11 cellular contexts compared by ENCODE assay signal in genomic region chr12:591167-591570, GRCh38.
A peak's percentile ranks its signal among the peaks of the same experiment; 100 is the strongest.
DNase-seq lines count a peak whose midpoint lies in the region; ATAC-seq and TF ChIP-seq lines count a peak whose summit lies in the region.
"Had no signal": no experiment of that assay in that cellular context is flagged by ENCODE, and none has a peak within 500 bp of the region (broad histone marks: within the 10 kb centered on the region; RNA-seq: fewer than 3 reads in every experiment).

No MANE protein-coding gene starts in this region.

- no peak for TF ChIP-seq POLR2A in erythroblast (IDR thresholded peaks at IDR 0.05; ENCODE audit: low read length)
- no peak for TF ChIP-seq POLR2A in spleen (IDR thresholded peaks at IDR 0.05)

- H3K27ac Mint-ChIP-seq in CD4-positive, alpha-beta T cell, result no peak overlapping the region
- H3K27ac Mint-ChIP-seq in naive thymus-derived CD4-positive, alpha-beta T cell, result no peak overlapping the region
- H3K27ac Mint-ChIP-seq: activated naive CD8-positive, alpha-beta T cell treated with anti-CD3 and anti-CD28 coated beads, Interleukin-2, amount 10 ng/mL, durations not matched to agents 7 days and 5 days had no signal

- no peaks in the 10 kb centered on the region for H3K4me1 ChIP-seq in naive thymus-derived CD4-positive, alpha-beta T cell (ENCODE audit: control insufficient read depth in 2 of 2, insufficient read depth in 2 of 2, low read length in 2 of 2)
- H3K4me1 ChIP-seq in spleen, result peaks cover 0 to 31% (median 4%) of the 10 kb centered on the region in 6 donors

- no peaks in the 10 kb centered on the region for H3K9me3 Mint-ChIP-seq in CD4-positive, alpha-beta T cell
- H3K9me3 Mint-ChIP-seq in naive thymus-derived CD4-positive, alpha-beta T cell, result peaks cover 0 to 9% (median 0%) of the 10 kb centered on the region in 11 donors

- H3K27ac ChIP-seq in CD4-positive, alpha-beta T cell (ENCODE audit: low read depth, low read length), result no peak overlapping the region
- H3K27ac ChIP-seq in naive thymus-derived CD4-positive, alpha-beta T cell (ENCODE audit: low read depth, low read length), result no peak overlapping the region
- peak overlapping the region in 2 of 8 donors; percentile 10 to 45 for H3K27ac ChIP-seq in spleen
- H3K27ac ChIP-seq: C4-2B had no signal

- H3K4me3 ChIP-seq in naive thymus-derived CD4-positive, alpha-beta T cell (ENCODE audit: low read length), result no peak overlapping the region
- no peak overlapping the region for H3K4me3 ChIP-seq in spleen

- no peaks in the 10 kb centered on the region for H3K36me3 ChIP-seq in naive thymus-derived CD4-positive, alpha-beta T cell (ENCODE audit: control insufficient read depth in 2 of 3, insufficient read depth in 3 of 3, low read length in 3 of 3)
- no peaks in the 10 kb centered on the region for H3K36me3 ChIP-seq in spleen

- intact Hi-C loops in CD4-positive, alpha-beta T cell (cut with DNase I, micrococcal nuclease), result no loop called here
- intact Hi-C loops in naive thymus-derived CD4-positive, alpha-beta T cell (cut with micrococcal nuclease), result no loop called here
- intact Hi-C loops in spleen (cut with DNase I; ENCODE audit: low total_unique reads), result no loop called here

- 50 to 64% (median 60%) methylated on average over 2 to 4 of the region's 4 CpGs for WGBS in spleen, 5 donors

- H3K27me3 ChIP-seq in CD4-positive, alpha-beta T cell (ENCODE audit: control insufficient read depth, insufficient read depth, low read length), result no peaks in the 10 kb centered on the region
- H3K27me3 ChIP-seq in naive thymus-derived CD4-positive, alpha-beta T cell (ENCODE audit: control insufficient read depth in 2 of 2, insufficient read depth in 2 of 2, low read length in 2 of 2), result no peaks in the 10 kb centered on the region
- no peaks in the 10 kb centered on the region for H3K27me3 ChIP-seq in spleen (replicated peaks in 1 of 7)

- CTCF ChIA-PET in CD4-positive, alpha-beta T cell (lab: Charles Lee), result no interaction called here
- CTCF ChIA-PET in naive thymus-derived CD4-positive, alpha-beta T cell (lab: Charles Lee), result no interaction called here

- ATAC-seq in CD4-positive, alpha-beta T cell (ENCODE audit: poor library complexity), result peak; percentile 43
- peak; percentile 61 for ATAC-seq in naive thymus-derived CD4-positive, alpha-beta T cell
- ATAC-seq in GM19467 (IDR thresholded peaks at IDR 0.05; ENCODE audit: unreplicated experiment), result no peak

- POLR2A ChIA-PET in CD4-positive, alpha-beta T cell (lab: Charles Lee), result no interaction called here
- POLR2A ChIA-PET in naive thymus-derived CD4-positive, alpha-beta T cell (lab: Charles Lee), result no interaction called here

- H3K36me3 Mint-ChIP-seq in CD4-positive, alpha-beta T cell (ENCODE audit: low read depth), result no peaks in the 10 kb centered on the region
- H3K36me3 Mint-ChIP-seq in naive thymus-derived CD4-positive, alpha-beta T cell, result peaks cover 0 to 13% (median 0%) of the 10 kb centered on the region in 5 donors

- no peaks in the 10 kb centered on the region for H3K4me1 Mint-ChIP-seq in CD4-positive, alpha-beta T cell (ENCODE audit: low read depth)
- H3K4me1 Mint-ChIP-seq in naive thymus-derived CD4-positive, alpha-beta T cell, result peaks cover 0 to 7% (median 0%) of the 10 kb centered on the region in 7 donors
- H3K4me1 Mint-ChIP-seq: activated naive CD8-positive, alpha-beta T cell treated with anti-CD3 and anti-CD28 coated beads, Interleukin-2, amount 10 ng/mL, durations not matched to agents 7 days and 5 days had no signal

- no peaks in the 10 kb centered on the region for H3K27me3 Mint-ChIP-seq in CD4-positive, alpha-beta T cell
- peaks cover 0 to 6% (median 0%) of the 10 kb centered on the region in 5 donors for H3K27me3 Mint-ChIP-seq in naive thymus-derived CD4-positive, alpha-beta T cell

- TF ChIP-seq CTCF in CD4-positive, alpha-beta T cell (IDR thresholded peaks at IDR 0.05), result no peak
- TF ChIP-seq CTCF in spleen (IDR thresholded peaks at IDR 0.05 in 8 of 11, conservative IDR thresholded peaks at IDR 0.05 in 3 of 11), result peak in 5 of 11 experiments; percentile 13 to 28 (median 20)

- no peaks in the 10 kb centered on the region for H3K9me3 ChIP-seq in CD4-positive, alpha-beta T cell (ENCODE audit: control insufficient read depth, low read length)
- H3K9me3 ChIP-seq in naive thymus-derived CD4-positive, alpha-beta T cell (ENCODE audit: control insufficient read depth in 2 of 3, low read length in 3 of 3), result no peaks in the 10 kb centered on the region
- peaks cover 0 to 5% (median 0%) of the 10 kb centered on the region in 8 donors for H3K9me3 ChIP-seq in spleen

- no peak for DNase-seq in CD4-positive, alpha-beta T cell
- DNase-seq in NCI-H1694 (lab: John Stamatoyannopoulos, UW) (peak; percentile 26), erythroblast (lab: John Stamatoyannopoulos, UW) (peak; percentile 99), D341Med (ENCODE audit: low spot score) (no peak), spleen (no peak)
- DNase-seq in naive thymus-derived CD4-positive, alpha-beta T cell, result no peak
- no peak for DNase-seq in activated effector memory CD4-positive, alpha-beta T cell treated with anti-CD3 and anti-CD28 coated beads, Interleukin-2, amount 50 U/mL, for 16 hours
- DNase-seq: activated naive CD8-positive, alpha-beta T cell treated with anti-CD3 and anti-CD28 coated beads, Interleukin-2, amount 10 ng/mL, durations not matched to agents 7 days and 5 days; NCI-H226 had no signal

- no peak overlapping the region for H3K4me3 Mint-ChIP-seq in CD4-positive, alpha-beta T cell
- no peak overlapping the region for H3K4me3 Mint-ChIP-seq in naive thymus-derived CD4-positive, alpha-beta T cell
- H3K4me3 Mint-ChIP-seq: activated naive CD8-positive, alpha-beta T cell treated with anti-CD3 and anti-CD28 coated beads, Interleukin-2, amount 10 ng/mL, durations not matched to agents 7 days and 5 days had no signal

Comparison
In these comparisons a context has a peak if more than half of its experiments do, and no peak if none do; other contexts are left out.
1. DNase-seq: peak in NCI-H1694 (single experiment) and erythroblast (2 of 2); none in CD4-positive, alpha-beta T cell (0 of 10), naive thymus-derived CD4-positive, alpha-beta T cell (0 of 9), D341Med (single experiment), activated effector memory CD4-positive, alpha-beta T cell treated with anti-CD3 and anti-CD28 coated beads, Interleukin-2, amount 50 U/mL, for 16 hours (single experiment) and spleen (single experiment).